Comparison of ENCODE assay signal across 1 cellular context in the genomic region with DNA sequence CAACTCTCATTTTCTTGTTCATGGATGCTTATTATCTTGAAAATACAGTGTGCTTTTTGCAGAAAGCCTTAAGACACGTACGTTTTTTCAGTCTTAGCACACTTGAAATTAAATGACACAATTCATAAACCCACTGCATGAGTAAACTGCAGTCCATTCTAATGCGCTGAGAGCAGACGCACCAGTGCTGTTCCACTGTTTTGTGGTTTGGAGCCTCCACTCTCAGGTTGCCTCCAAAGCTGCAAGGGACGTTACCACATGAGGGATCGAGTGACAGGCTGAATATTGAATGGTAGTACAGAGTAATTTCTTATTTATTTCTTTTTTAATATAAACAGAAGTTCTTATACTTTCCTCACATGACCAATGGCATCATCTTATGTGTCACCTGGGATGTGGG.
TF ChIP-seq lines count a peak whose summit lies in the region.

No MANE protein-coding gene starts in this region.

TF ChIP-seq in HEK293, 187 proteins besides CTCF, POLR2A, EP300 and RAD21 (continued from another document):
- TF ChIP-seq ZNF426 (tag by site-specific recombination; IDR thresholded peaks at IDR 0.05) = no peak
- TF ChIP-seq PRDM1 (tag by site-specific recombination; IDR thresholded peaks at IDR 0.05) = 0 out of 2 replicates have a peak, but pooled peaks have one; percentile 13
- TF ChIP-seq ZNF394 (tag by site-specific recombination; IDR thresholded peaks at IDR 0.05; ENCODE audit: borderline replicate concordance) = no peak
TF ChIP-seq in HEK293: peak in this region for 2.
